Comparison of ENCODE assay signal across 21 cellular contexts in the genomic region with DNA sequence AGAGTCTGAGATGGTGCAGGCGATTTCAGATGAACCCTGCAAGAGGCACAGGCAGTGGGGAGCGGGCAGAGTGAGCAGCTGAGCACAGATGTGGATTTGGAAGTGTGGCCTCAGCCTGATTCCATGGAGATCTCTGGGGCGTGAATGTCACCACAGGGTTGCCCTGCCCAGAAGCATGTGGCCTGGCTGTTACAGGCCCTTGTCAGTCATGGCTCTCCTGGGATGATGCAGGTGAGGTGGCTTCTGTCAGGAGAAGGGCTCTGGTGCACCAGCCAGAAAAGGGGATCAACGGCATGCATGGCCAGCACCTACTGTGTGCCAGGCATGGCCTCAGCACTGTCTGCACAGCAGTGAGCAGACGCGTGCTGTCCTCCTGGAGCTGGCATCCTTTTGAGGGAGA. TPM values are rescaled to one million over a fixed set of nuclear protein-coding genes. Genes with fewer than 3 reads are reported as not detected.
"Had no signal": no experiment of that assay in that cellular context is flagged by ENCODE, and none has a peak within 500 bp of the region (broad histone marks: within the 10 kb centered on the region; RNA-seq: fewer than 3 reads in every experiment).

No MANE protein-coding gene starts in this region.

- H3K27ac Mint-ChIP-seq: activated T-helper 1 cell treated with anti-CD3 and anti-CD28 coated beads, Interleukin-12 subunit alpha, Interleukin-12 subunit beta, Interleukin-2, Interleukin-4 antibody, amounts not matched to agents 30 ng/mL and 10 ng/mL and 1 ng/mL, durations not matched to agents 14 hours and 24 hours and 36 hours; dendritic cell treated with granulocyte-macrophage colony-stimulating factor and Interleukin-4, amounts not matched to agents 40 ng/mL and 50 ng/mL, for 4 days; naive B cell; T-helper 2 cell treated with Interferon-gamma antibody and Interleukin-4, amounts not matched to agents 5 μg/mL and 100 μg/mL, for 36 hours had no signal

- H3K9me3 Mint-ChIP-seq: activated T-helper 1 cell treated with anti-CD3 and anti-CD28 coated beads, Interleukin-12 subunit alpha, Interleukin-12 subunit beta, Interleukin-2, Interleukin-4 antibody, amounts not matched to agents 30 ng/mL and 10 ng/mL and 1 ng/mL, durations not matched to agents 14 hours and 24 hours and 36 hours; dendritic cell treated with granulocyte-macrophage colony-stimulating factor and Interleukin-4, amounts not matched to agents 40 ng/mL and 50 ng/mL, for 4 days; naive B cell; neural crest cell; stimulated activated effector memory CD8-positive, alpha-beta T cell treated with anti-CD3 and anti-CD28 coated beads, Interleukin-12 subunit alpha, Interleukin-12 subunit beta, amount 100 ng/mL, for 72 hours; T-helper 2 cell treated with Interferon-gamma antibody and Interleukin-4, amounts not matched to agents 5 μg/mL and 100 μg/mL, for 36 hours had no signal

- H3K27me3 ChIP-seq: ascending aorta, left lung, stomach had no signal

- H3K9me3 ChIP-seq: ascending aorta, left lung, prostate gland, stomach, thoracic aorta had no signal

- DNase-seq: activated CD4-positive, alpha-beta T cell treated with anti-CD3 and anti-CD28 coated beads, Interleukin-2, amount 50 U/mL, for 4 hours; activated naive CD4-positive, alpha-beta T cell; cerebellar nuclear complex; islet precursor cell; naive B cell; small intestine; stimulated activated CD4-positive, alpha-beta T cell treated with anti-CD3 and anti-CD28 coated beads, Interleukin-4, amount 100 ng/mL, for 24 hours; stomach had no signal

- H3K36me3 ChIP-seq: prostate gland, thoracic aorta had no signal

- H3K4me1 ChIP-seq: ascending aorta, prostate gland had no signal

- H3K4me3 ChIP-seq: ascending aorta, left lung, prostate gland, SK-N-MC, stomach, thoracic aorta had no signal

- H3K4me3 Mint-ChIP-seq: activated T-helper 1 cell treated with anti-CD3 and anti-CD28 coated beads, Interleukin-12 subunit alpha, Interleukin-12 subunit beta, Interleukin-2, Interleukin-4 antibody, amounts not matched to agents 30 ng/mL and 10 ng/mL and 1 ng/mL, durations not matched to agents 14 hours and 24 hours and 36 hours; dendritic cell treated with granulocyte-macrophage colony-stimulating factor and Interleukin-4, amounts not matched to agents 40 ng/mL and 50 ng/mL, for 4 days; naive B cell; neural crest cell; stimulated activated effector memory CD8-positive, alpha-beta T cell treated with anti-CD3 and anti-CD28 coated beads, Interleukin-12 subunit alpha, Interleukin-12 subunit beta, amount 100 ng/mL, for 72 hours; T-helper 2 cell treated with Interferon-gamma antibody and Interleukin-4, amounts not matched to agents 5 μg/mL and 100 μg/mL, for 36 hours had no signal

- FAIRE-seq: frontal cortex, small intestine, TTC549 had no signal

- H3K36me3 Mint-ChIP-seq: naive B cell; stimulated activated effector memory CD8-positive, alpha-beta T cell treated with anti-CD3 and anti-CD28 coated beads, Interleukin-12 subunit alpha, Interleukin-12 subunit beta, amount 100 ng/mL, for 72 hours had no signal

- H3K27me3 Mint-ChIP-seq: dendritic cell treated with granulocyte-macrophage colony-stimulating factor and Interleukin-4, amounts not matched to agents 40 ng/mL and 50 ng/mL, for 4 days had no signal

- ATAC-seq: left lung; right cardiac atrium; stimulated activated effector memory CD8-positive, alpha-beta T cell treated with anti-CD3 and anti-CD28 coated beads, Interleukin-12 subunit alpha, Interleukin-12 subunit beta, amount 100 ng/mL, for 72 hours had no signal

- H3K27ac ChIP-seq: ascending aorta, left lung, prostate gland, SK-N-MC, stomach, thoracic aorta had no signal

RNA-seq across cellular contexts. Expression of gene FBLN2, which starts 56.9 kb away (rescaled TPM):
- total RNA-seq: activated T-helper 1 cell treated with anti-CD3 and anti-CD28 coated beads, Interleukin-12 subunit alpha, Interleukin-12 subunit beta, Interleukin-2, Interleukin-4 antibody, amounts not matched to agents 30 ng/mL and 10 ng/mL and 1 ng/mL, durations not matched to agents 14 hours and 24 hours and 36 hours had no signal
